10 cellular contexts compared by ENCODE assay signal in genomic region chr17:48294989-48295892, GRCh38.
DNase-seq lines count a peak whose midpoint lies in the region; ATAC-seq, FAIRE-seq and TF ChIP-seq lines count a peak whose summit lies in the region.
"Had no signal": no experiment of that assay in that cellular context is flagged by ENCODE, and none has a peak within 500 bp of the region (broad histone marks: within the 10 kb centered on the region; RNA-seq: fewer than 3 reads in every experiment).

No MANE protein-coding gene starts in this region.

- H3K36me3 ChIP-seq in bronchial epithelial cell (ENCODE audit: control insufficient read depth, insufficient read depth, low read length) (no peaks in the 10 kb centered on the region), subcutaneous abdominal adipose tissue (ENCODE audit: control insufficient read depth in 5 of 5, insufficient read depth in 5 of 5, low read length in 5 of 5) (no peaks in the 10 kb centered on the region)
- H3K36me3 ChIP-seq: pancreas had no signal

- DNase-seq in activated T-cell treated with anti-CD3 and anti-CD28 coated beads, Interleukin-2, amount 50 U/mL, for 4 hours = no peak
- no peak for DNase-seq in activated T-cell treated with anti-CD3 and anti-CD28 coated beads, Interleukin-2, amount 50 U/mL, for 1 hour
- peak; percentile 69 for DNase-seq in NAMALWA (ENCODE audit: low spot score)
- peak; percentile 28 for DNase-seq in bronchial epithelial cell (ENCODE audit: low read depth)
- no peak for DNase-seq in chondrocyte (ENCODE audit: low spot score)
- DNase-seq in progenitor cell of endocrine pancreas (ENCODE audit: low spot score, unreplicated experiment) = no peak
- DNase-seq: pancreas had no signal

- peaks cover 12% of the 10 kb centered on the region for H3K27me3 ChIP-seq in bronchial epithelial cell (ENCODE audit: control insufficient read depth, insufficient read depth, low read length)
- H3K27me3 ChIP-seq in subcutaneous abdominal adipose tissue (ENCODE audit: control insufficient read depth in 5 of 5, insufficient read depth in 4 of 5, low read length in 5 of 5) = peaks cover 0 to 4% (median 0%) of the 10 kb centered on the region in 5 donors

- H3K27me3 Mint-ChIP-seq in activated T-cell treated with anti-CD3 and anti-CD28 coated beads, Interleukin-2, amount 50 U/mL, for 4 hours (ENCODE audit: low read depth) = no peaks in the 10 kb centered on the region
- H3K27me3 Mint-ChIP-seq in chondrocyte (ENCODE audit: low read depth) (peaks cover 64% of the 10 kb centered on the region), progenitor cell of endocrine pancreas (no peaks in the 10 kb centered on the region)

- H3K9me3 Mint-ChIP-seq in activated T-cell treated with anti-CD3 and anti-CD28 coated beads, Interleukin-2, amount 50 U/mL, for 4 hours = peaks cover 4% of the 10 kb centered on the region
- H3K9me3 Mint-ChIP-seq in chondrocyte (ENCODE audit: low read depth) (no peaks in the 10 kb centered on the region), progenitor cell of endocrine pancreas (ENCODE audit: low read depth) (no peaks in the 10 kb centered on the region)

- TF ChIP-seq CTCF in bronchial epithelial cell (IDR thresholded peaks at IDR 0.05; ENCODE audit: insufficient read depth, low read length, severe bottlenecking) = no peak
- no peak for TF ChIP-seq CTCF in chondrocyte (IDR thresholded peaks at IDR 0.05)
- TF ChIP-seq CTCF in progenitor cell of endocrine pancreas (IDR thresholded peaks at IDR 0.05; ENCODE audit: unreplicated experiment) = no peak

- H3K27ac ChIP-seq in subcutaneous abdominal adipose tissue (ENCODE audit: low read depth, low read length) = no peak overlapping the region
- H3K27ac ChIP-seq: C4-2B, pancreas had no signal

- peaks cover 69% of the 10 kb centered on the region for H3K4me1 Mint-ChIP-seq in activated T-cell treated with anti-CD3 and anti-CD28 coated beads, Interleukin-2, amount 50 U/mL, for 4 hours (ENCODE audit: low read depth)
- no peaks in the 10 kb centered on the region for H3K4me1 Mint-ChIP-seq in chondrocyte (ENCODE audit: low read depth)
- peaks cover 49% of the 10 kb centered on the region for H3K4me1 Mint-ChIP-seq in progenitor cell of endocrine pancreas (ENCODE audit: low read depth)

- ATAC-seq in activated T-cell treated with anti-CD3 and anti-CD28 coated beads, Interleukin-2, amount 50 U/mL, for 4 hours = peak; percentile 57 to 61
- no peak for ATAC-seq in HG02973 (IDR thresholded peaks at IDR 0.05; ENCODE audit: unreplicated experiment)

- H3K36me3 Mint-ChIP-seq in activated T-cell treated with anti-CD3 and anti-CD28 coated beads, Interleukin-2, amount 50 U/mL, for 4 hours (ENCODE audit: insufficient read depth) = peaks cover 15% of the 10 kb centered on the region
- no peaks in the 10 kb centered on the region for H3K36me3 Mint-ChIP-seq in chondrocyte (ENCODE audit: low read depth)
- H3K36me3 Mint-ChIP-seq in progenitor cell of endocrine pancreas (ENCODE audit: insufficient read depth) = no peaks in the 10 kb centered on the region

- no peak overlapping the region for H3K9ac ChIP-seq in subcutaneous abdominal adipose tissue (ENCODE audit: low read length in 5 of 5)

- FAIRE-seq in bronchial epithelial cell (lab: Jason Lieb, UNC) = no peak
- FAIRE-seq: pancreas had no signal

- peak overlapping the region; percentile 80 for H3K4me3 Mint-ChIP-seq in activated T-cell treated with anti-CD3 and anti-CD28 coated beads, Interleukin-2, amount 50 U/mL, for 4 hours
- no peak overlapping the region for H3K4me3 Mint-ChIP-seq in chondrocyte (ENCODE audit: unreplicated experiment)
- no peak overlapping the region for H3K4me3 Mint-ChIP-seq in progenitor cell of endocrine pancreas (ENCODE audit: low read depth)

- H3K4me1 ChIP-seq in subcutaneous abdominal adipose tissue (ENCODE audit: control insufficient read depth in 5 of 5, insufficient read depth in 5 of 5, low read length in 5 of 5) = peaks cover 0 to 13% (median 0%) of the 10 kb centered on the region in 5 donors
- H3K4me1 ChIP-seq: pancreas had no signal

- H3K27ac Mint-ChIP-seq in chondrocyte (ENCODE audit: unreplicated experiment) (no peak overlapping the region), progenitor cell of endocrine pancreas (no peak overlapping the region)

- H3K9me3 ChIP-seq in subcutaneous abdominal adipose tissue (ENCODE audit: control insufficient read depth in 5 of 5, low read length in 5 of 5) = no peaks in the 10 kb centered on the region
- H3K9me3 ChIP-seq: pancreas had no signal

- H3K4me3 ChIP-seq in bronchial epithelial cell (ENCODE audit: low read depth, low read length) = no peak overlapping the region
- H3K4me3 ChIP-seq in subcutaneous abdominal adipose tissue (ENCODE audit: low read depth in 1 of 5, low read length in 5 of 5) = peak overlapping the region in 3 of 5 donors; percentile 16 to 34 (median 24)
- H3K4me3 ChIP-seq: pancreas had no signal

Comparison
In these comparisons a context has a peak if more than half of its experiments do, and no peak if none do; other contexts are left out.
1. DNase-seq: peak in NAMALWA (single experiment) and bronchial epithelial cell (single experiment); none in activated T-cell treated with anti-CD3 and anti-CD28 coated beads, Interleukin-2, amount 50 U/mL, for 4 hours (single experiment), activated T-cell treated with anti-CD3 and anti-CD28 coated beads, Interleukin-2, amount 50 U/mL, for 1 hour (single experiment), chondrocyte (single experiment) and progenitor cell of endocrine pancreas (single experiment).